Comparison of ENCODE assay signal across 2 cellular contexts in genomic region chr19:53554804-53555203, GRCh38.
TF ChIP-seq lines count a peak whose summit lies in the region.

No MANE protein-coding gene starts in this region.

TF ChIP-seq in liver, 16 proteins besides CTCF, POLR2A, EP300 and RAD21 (continued from another document):
- TF ChIP-seq REST (IDR thresholded peaks at IDR 0.05), result no peak
- no peak for TF ChIP-seq YY1 (IDR thresholded peaks at IDR 0.05)
- no peak for TF ChIP-seq MAX (IDR thresholded peaks at IDR 0.05)
- TF ChIP-seq EGR1 (IDR thresholded peaks at IDR 0.05; ENCODE audit: low read depth in 2 of 2), result no peak
- no peak for TF ChIP-seq ZBTB33 (IDR thresholded peaks at IDR 0.05)
- no peak for TF ChIP-seq HNF4G (IDR thresholded peaks at IDR 0.05)
- TF ChIP-seq TAF1 (conservative IDR thresholded peaks at IDR 0.05), result no peak

TF ChIP-seq in HepG2, 621 proteins besides CTCF, POLR2A, EP300 and RAD21 (continued from another document):
- no peak for TF ChIP-seq ZNF691 (CRISPR knock-in tag; IDR thresholded peaks at IDR 0.05; ENCODE audit: borderline replicate concordance, low read depth)
- no peak for TF ChIP-seq HOXD1 (CRISPR knock-in tag; IDR thresholded peaks at IDR 0.05)
- TF ChIP-seq EZH2 (conservative IDR thresholded peaks at IDR 0.05; ENCODE audit: low read depth, low read length), result no peak
